In genomic region chr2:216075510-216076485, GRCh38 we compare ENCODE assay signal across 23 cellular contexts. TPM values are rescaled to one million over a fixed set of nuclear protein-coding genes. Genes with fewer than 3 reads are reported as not detected.
DNase-seq lines count a peak whose midpoint lies in the region; ATAC-seq, FAIRE-seq and TF ChIP-seq lines count a peak whose summit lies in the region.
"Had no signal": no experiment of that assay in that cellular context is flagged by ENCODE, and none has a peak within 500 bp of the region (broad histone marks: within the 10 kb centered on the region; RNA-seq: fewer than 3 reads in every experiment).

No MANE protein-coding gene starts in this region.

- no peak for TF ChIP-seq POLR2A in GM12891 (IDR thresholded peaks at IDR 0.05; ENCODE audit: low read depth, low read length)

- TF ChIP-seq CTCF in colonic mucosa (IDR thresholded peaks at IDR 0.05), result no peak
- no peak for TF ChIP-seq CTCF in type B pancreatic cell (conservative IDR thresholded peaks at IDR 0.05)
- no peak for TF ChIP-seq CTCF in natural killer cell (IDR thresholded peaks at IDR 0.05)

- no peak for ATAC-seq in naive thymus-derived CD4-positive, alpha-beta T cell
- ATAC-seq in natural killer cell, result no peak
- ATAC-seq: activated T-cell treated with anti-CD3 and anti-CD28 coated beads, Interleukin-2, amount 50 U/mL, for 72 hours; gastrocnemius medialis had no signal

- H3K9ac ChIP-seq in colonic mucosa (ENCODE audit: low read depth in 2 of 2, low read length in 2 of 2), result no peak overlapping the region

- no peaks in the 10 kb centered on the region for H3K27me3 Mint-ChIP-seq in activated CD4-positive, alpha-beta T cell treated with anti-CD3 and anti-CD28 coated beads, Interleukin-2, amount 10 ng/mL, durations not matched to agents 24 days and 14 days
- no peaks in the 10 kb centered on the region for H3K27me3 Mint-ChIP-seq in naive thymus-derived CD4-positive, alpha-beta T cell
- no peaks in the 10 kb centered on the region for H3K27me3 Mint-ChIP-seq in type B pancreatic cell
- no peaks in the 10 kb centered on the region for H3K27me3 Mint-ChIP-seq in natural killer cell (ENCODE audit: low read depth in 2 of 2)
- H3K27me3 Mint-ChIP-seq: memory B cell had no signal

- POLR2A ChIA-PET in naive thymus-derived CD4-positive, alpha-beta T cell (lab: Charles Lee), result interaction anchor here (0.9 to 2.3 kb wide), 3 partner anchors 9 to 34 kb away, joined by 3 to 8 read pairs (median 5); no protein-coding TSS in a partner anchor

- H3K27me3 ChIP-seq in colonic mucosa, result no peaks in the 10 kb centered on the region
- no peaks in the 10 kb centered on the region for H3K27me3 ChIP-seq in naive thymus-derived CD4-positive, alpha-beta T cell (ENCODE audit: control insufficient read depth in 2 of 2, insufficient read depth in 2 of 2, low read length in 2 of 2)
- H3K27me3 ChIP-seq: esophagus squamous epithelium, gastrocnemius medialis, ovary, sigmoid colon, suprapubic skin had no signal

- CTCF ChIA-PET in naive thymus-derived CD4-positive, alpha-beta T cell (lab: Charles Lee), result interaction anchor here (0.7 to 1.5 kb wide), 4 partner anchors 8 to 124 kb away, joined by 3 to 4 read pairs (median 4); no protein-coding TSS in a partner anchor

- H3K36me3 Mint-ChIP-seq in activated CD4-positive, alpha-beta T cell treated with anti-CD3 and anti-CD28 coated beads, Interleukin-2, amount 10 ng/mL, durations not matched to agents 24 days and 14 days (ENCODE audit: low read depth), result peaks cover 17% of the 10 kb centered on the region
- H3K36me3 Mint-ChIP-seq in naive thymus-derived CD4-positive, alpha-beta T cell, result peaks cover 0 to 27% (median 6%) of the 10 kb centered on the region in 5 donors
- H3K36me3 Mint-ChIP-seq in type B pancreatic cell (no peaks in the 10 kb centered on the region), natural killer cell (no peaks in the 10 kb centered on the region)

- intact Hi-C loops in activated CD4-positive, alpha-beta T cell treated with anti-CD3 and anti-CD28 coated beads, Interleukin-2, amount 10 ng/mL, durations not matched to agents 24 days and 14 days (cut with micrococcal nuclease), result no loop called here
- intact Hi-C loops in colonic mucosa (cut with DNase I), result no loop called here
- intact Hi-C loops in naive thymus-derived CD4-positive, alpha-beta T cell (cut with micrococcal nuclease), result loop anchor here in 1 of 2 donors (1.0 kb wide), 1 partner anchor 9 kb away; no protein-coding TSS in a partner anchor
- intact Hi-C loops in natural killer cell (cut with micrococcal nuclease), result no loop called here

- peaks cover 24% of the 10 kb centered on the region for H3K4me1 Mint-ChIP-seq in activated CD4-positive, alpha-beta T cell treated with anti-CD3 and anti-CD28 coated beads, Interleukin-2, amount 10 ng/mL, durations not matched to agents 24 days and 14 days
- peaks cover 20 to 57% (median 51%) of the 10 kb centered on the region in 7 donors for H3K4me1 Mint-ChIP-seq in naive thymus-derived CD4-positive, alpha-beta T cell
- peaks cover 6% of the 10 kb centered on the region for H3K4me1 Mint-ChIP-seq in type B pancreatic cell (ENCODE audit: unreplicated experiment)
- peaks cover 14 to 31% of the 10 kb centered on the region in 2 donors for H3K4me1 Mint-ChIP-seq in natural killer cell

- H3K4me3 Mint-ChIP-seq in activated CD4-positive, alpha-beta T cell treated with anti-CD3 and anti-CD28 coated beads, Interleukin-2, amount 10 ng/mL, durations not matched to agents 24 days and 14 days, result no peak overlapping the region
- peak overlapping the region in 2 of 10 donors; percentile 20 to 40 for H3K4me3 Mint-ChIP-seq in naive thymus-derived CD4-positive, alpha-beta T cell
- H3K4me3 Mint-ChIP-seq in type B pancreatic cell (no peak overlapping the region), natural killer cell (no peak overlapping the region)
- H3K4me3 Mint-ChIP-seq: activated T-cell treated with anti-CD3 and anti-CD28 coated beads, Interleukin-2, amount 50 U/mL, for 72 hours; memory B cell had no signal

- no peaks in the 10 kb centered on the region for H3K9me3 ChIP-seq in colonic mucosa
- no peaks in the 10 kb centered on the region for H3K9me3 ChIP-seq in naive thymus-derived CD4-positive, alpha-beta T cell (ENCODE audit: control insufficient read depth in 2 of 3, low read length in 3 of 3)
- H3K9me3 ChIP-seq: esophagus squamous epithelium, gastrocnemius medialis, ovary, sigmoid colon, suprapubic skin had no signal

- peaks cover 9% of the 10 kb centered on the region for H3K4me1 ChIP-seq in colonic mucosa
- H3K4me1 ChIP-seq in naive thymus-derived CD4-positive, alpha-beta T cell (ENCODE audit: control insufficient read depth in 2 of 2, insufficient read depth in 2 of 2, low read length in 2 of 2), result peaks cover 7 to 25% of the 10 kb centered on the region in 2 donors
- H3K4me1 ChIP-seq: gastrocnemius medialis had no signal

- H3K27ac ChIP-seq in colonic mucosa, result peak overlapping the region; percentile 51
- H3K27ac ChIP-seq in naive thymus-derived CD4-positive, alpha-beta T cell (ENCODE audit: low read depth, low read length), result no peak overlapping the region
- H3K27ac ChIP-seq: esophagus squamous epithelium, gastrocnemius medialis, ovary, sigmoid colon, suprapubic skin had no signal

- FAIRE-seq in GM12891 (lab: Jason Lieb, UNC), result no peak
- FAIRE-seq: GM12892 had no signal

- no peak overlapping the region for H3K4me3 ChIP-seq in colonic mucosa
- no peak overlapping the region for H3K4me3 ChIP-seq in naive thymus-derived CD4-positive, alpha-beta T cell (ENCODE audit: low read length)
- H3K4me3 ChIP-seq: esophagus squamous epithelium, gastrocnemius medialis, ovary, sigmoid colon, suprapubic skin had no signal

- peak overlapping the region; percentile 18 for H3K27ac Mint-ChIP-seq in activated CD4-positive, alpha-beta T cell treated with anti-CD3 and anti-CD28 coated beads, Interleukin-2, amount 10 ng/mL, durations not matched to agents 24 days and 14 days
- peak overlapping the region in 8 of 9 donors; percentile 25 to 75 (median 48) for H3K27ac Mint-ChIP-seq in naive thymus-derived CD4-positive, alpha-beta T cell
- H3K27ac Mint-ChIP-seq in type B pancreatic cell, result peak overlapping the region; percentile 53
- H3K27ac Mint-ChIP-seq in natural killer cell, result no peak overlapping the region
- H3K27ac Mint-ChIP-seq: activated T-cell treated with anti-CD3 and anti-CD28 coated beads, Interleukin-2, amount 50 U/mL, for 72 hours; memory B cell had no signal

- no peaks in the 10 kb centered on the region for H3K9me3 Mint-ChIP-seq in activated CD4-positive, alpha-beta T cell treated with anti-CD3 and anti-CD28 coated beads, Interleukin-2, amount 10 ng/mL, durations not matched to agents 24 days and 14 days
- no peaks in the 10 kb centered on the region for H3K9me3 Mint-ChIP-seq in naive thymus-derived CD4-positive, alpha-beta T cell
- H3K9me3 Mint-ChIP-seq in type B pancreatic cell, result no peaks in the 10 kb centered on the region
- no peaks in the 10 kb centered on the region for H3K9me3 Mint-ChIP-seq in natural killer cell
- H3K9me3 Mint-ChIP-seq: activated T-cell treated with anti-CD3 and anti-CD28 coated beads, Interleukin-2, amount 50 U/mL, for 72 hours; memory B cell had no signal

- no peaks in the 10 kb centered on the region for H3K36me3 ChIP-seq in colonic mucosa
- H3K36me3 ChIP-seq in naive thymus-derived CD4-positive, alpha-beta T cell (ENCODE audit: control insufficient read depth in 2 of 3, insufficient read depth in 3 of 3, low read length in 3 of 3), result peaks cover 0 to 8% (median 5%) of the 10 kb centered on the region in 3 experiments
- H3K36me3 ChIP-seq: gastrocnemius medialis, ovary, suprapubic skin had no signal

- no peak for DNase-seq in activated CD4-positive, alpha-beta T cell treated with anti-CD3 and anti-CD28 coated beads, Interleukin-2, amount 10 ng/mL, durations not matched to agents 24 days and 14 days
- DNase-seq in activated CD4-positive, alpha-beta T cell treated with anti-CD3 and anti-CD28 coated beads, Interleukin-2, amount 50 U/mL, for 1 hour, result no peak
- peak; percentile 28 for DNase-seq in colonic mucosa
- DNase-seq in naive thymus-derived CD4-positive, alpha-beta T cell, result no peak
- no peak for DNase-seq in type B pancreatic cell (ENCODE audit: extremely low spot score, unreplicated experiment)
- no peak for DNase-seq in natural killer cell
- no peak for DNase-seq in stimulated activated CD4-positive, alpha-beta T cell treated with anti-CD3 and anti-CD28 coated beads, Interleukin-15, amount 100 ng/mL, for 24 hours
- no peak for DNase-seq in GM12891 (ENCODE audit: insufficient read length, low spot score)
- DNase-seq: 8988T; activated CD4-positive, alpha-beta T cell treated with anti-CD3 and anti-CD28 coated beads for 1 hour; activated CD8-positive, alpha-beta memory T cell treated with anti-CD3 and anti-CD28 coated beads for 24 hours; activated T-cell treated with anti-CD3 and anti-CD28 coated beads, Interleukin-2, amount 50 U/mL, for 72 hours; effector CD8-positive, alpha-beta T cell; esophagus squamous epithelium; gastrocnemius medialis; NCI-H2081 treated with DMSO at 0.1 percent for 48 hours; NCI-H82; ovary; Right ventricle myocardium superior; sigmoid colon had no signal

RNA-seq across cellular contexts. Expression of gene PECR, which starts 5.8 kb away (rescaled TPM):
- total RNA-seq in activated CD4-positive, alpha-beta T cell treated with anti-CD3 and anti-CD28 coated beads, Interleukin-2, amount 10 ng/mL, durations not matched to agents 24 days and 14 days, result 13.1 and 15.3 TPM in 2 replicates
- total RNA-seq in colonic mucosa (10 to 100 TPM; 15.9 to 22.5 TPM), type B pancreatic cell (ENCODE audit: low replicate concordance) (13.9 and 19.0 TPM in 2 replicates), natural killer cell (10 to 100 TPM; 15.4 to 25.7 (median 17.5) TPM)
- 10 to 100 TPM; 15.7 to 29.9 (median 20.6) TPM for total RNA-seq in naive thymus-derived CD4-positive, alpha-beta T cell
- 10 to 100 TPM; 31.9 to 34.4 TPM for polyA plus RNA-seq in naive thymus-derived CD4-positive, alpha-beta T cell
- polyA plus RNA-seq in GM12891 (2012; ENCODE audit: low read depth, missing spikeins), result 18.7 TPM

RNA-seq across cellular contexts. Expression of gene TMEM169, which starts 5.9 kb away (rescaled TPM):
- total RNA-seq in activated CD4-positive, alpha-beta T cell treated with anti-CD3 and anti-CD28 coated beads, Interleukin-2, amount 10 ng/mL, durations not matched to agents 24 days and 14 days, result 0.51 and 0.97 TPM in 2 replicates
- total RNA-seq in colonic mucosa (under 1 TPM; 0.15 to 0.21 TPM), type B pancreatic cell (ENCODE audit: low replicate concordance) (2.1 and 5.1 TPM in 2 replicates), natural killer cell (1 to 10 TPM in 1 of 3 donors, under 1 TPM in 2; 0.68 to 1.5 (median 0.98) TPM)
- 1 to 10 TPM; 2.0 to 5.1 (median 2.6) TPM for total RNA-seq in naive thymus-derived CD4-positive, alpha-beta T cell
- 1 to 10 TPM; 3.7 to 4.3 TPM for polyA plus RNA-seq in naive thymus-derived CD4-positive, alpha-beta T cell
- 0.32 TPM for polyA plus RNA-seq in GM12891 (2012; ENCODE audit: low read depth, missing spikeins)
- total RNA-seq: gastrocnemius medialis had no signal

RNA-seq across cellular contexts. Expression of gene XRCC5, which starts 33.4 kb away (rescaled TPM):
- 476 and 510 TPM in 2 replicates for total RNA-seq in activated CD4-positive, alpha-beta T cell treated with anti-CD3 and anti-CD28 coated beads, Interleukin-2, amount 10 ng/mL, durations not matched to agents 24 days and 14 days
- 100 to 1,000 TPM; 205 to 244 TPM for total RNA-seq in colonic mucosa
- 100 to 1,000 TPM; 168 to 347 (median 228) TPM for total RNA-seq in naive thymus-derived CD4-positive, alpha-beta T cell
- 100 to 1,000 TPM; 297 to 316 TPM for polyA plus RNA-seq in naive thymus-derived CD4-positive, alpha-beta T cell
- total RNA-seq in type B pancreatic cell (ENCODE audit: low replicate concordance), result 266 and 349 TPM in 2 replicates
- 100 to 1,000 TPM; 188 to 220 (median 201) TPM for total RNA-seq in natural killer cell
- polyA plus RNA-seq in GM12891 (2012; ENCODE audit: low read depth, missing spikeins), result 218 TPM

Comparison
In these comparisons a context has a peak if more than half of its experiments do, and no peak if none do; other contexts are left out.
1. H3K27ac Mint-ChIP-seq: peak in activated CD4-positive, alpha-beta T cell treated with anti-CD3 and anti-CD28 coated beads, Interleukin-2, amount 10 ng/mL, durations not matched to agents 24 days and 14 days (single experiment), naive thymus-derived CD4-positive, alpha-beta T cell (8 of 9) and type B pancreatic cell (single experiment); none in natural killer cell (0 of 2).